Comparison of ENCODE assay signal across 1 cellular context in the genomic region with DNA sequence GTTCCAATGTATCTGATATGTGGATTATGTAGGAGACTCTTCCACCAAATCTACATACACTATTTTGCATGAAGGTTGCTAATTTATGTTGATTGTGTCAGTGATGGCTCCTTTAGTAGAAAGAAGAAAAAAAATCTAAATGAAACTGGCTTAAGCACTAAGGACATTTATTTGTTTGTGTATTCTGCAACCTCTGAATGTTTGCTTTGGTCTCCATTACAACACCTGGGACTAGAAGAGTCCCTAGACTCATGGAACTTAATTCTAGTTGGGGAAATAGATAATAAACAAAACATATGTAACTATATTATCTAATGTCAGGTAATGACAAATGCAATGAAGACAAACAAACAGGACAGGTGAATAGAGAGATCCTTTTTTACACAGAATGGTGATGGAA.
TF ChIP-seq lines count a peak whose summit lies in the region.

No MANE protein-coding gene starts in this region.

TF ChIP-seq in HEK293, 187 proteins besides CTCF, POLR2A, EP300 and RAD21 (continued from another document):
- TF ChIP-seq, protein P1, sequence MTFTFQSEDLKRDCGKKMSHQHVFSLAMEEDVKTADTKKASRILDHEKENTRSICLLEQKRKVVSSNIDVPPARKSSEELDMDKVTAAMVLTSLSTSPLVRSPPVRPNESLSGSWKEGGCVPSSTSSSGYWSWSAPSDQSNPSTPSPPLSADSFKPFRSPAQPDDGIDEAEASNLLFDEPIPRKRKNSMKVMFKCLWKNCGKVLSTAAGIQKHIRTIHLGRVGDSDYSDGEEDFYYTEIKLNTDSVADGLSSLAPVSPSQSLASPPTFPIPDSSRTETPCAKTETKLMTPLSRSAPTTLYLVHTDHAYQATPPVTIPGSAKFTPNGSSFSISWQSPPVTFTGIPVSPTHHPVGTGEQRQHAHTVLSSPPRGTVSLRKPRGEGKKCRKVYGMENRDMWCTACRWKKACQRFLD (tag by site-specific recombination; IDR thresholded peaks at IDR 0.05), result no peak
- TF ChIP-seq TRIM28 (IDR thresholded peaks at IDR 0.05; ENCODE audit: borderline replicate concordance, low read length) (no peak), ZFHX2 (tag by site-specific recombination; conservative IDR thresholded peaks at IDR 0.05) (no peak), ZNF791 (tag by site-specific recombination; IDR thresholded peaks at IDR 0.05) (no peak), GLI4 (tag by site-specific recombination; IDR thresholded peaks at IDR 0.05) (no peak), PRDM1 (tag by site-specific recombination; IDR thresholded peaks at IDR 0.05) (no peak), ZNF529 (tag by site-specific recombination; IDR thresholded peaks at IDR 0.05; ENCODE audit: insufficient replicate concordance) (no peak), ZNF621 (tag by site-specific recombination; IDR thresholded peaks at IDR 0.05) (no peak)
- TF ChIP-seq, protein P2, sequence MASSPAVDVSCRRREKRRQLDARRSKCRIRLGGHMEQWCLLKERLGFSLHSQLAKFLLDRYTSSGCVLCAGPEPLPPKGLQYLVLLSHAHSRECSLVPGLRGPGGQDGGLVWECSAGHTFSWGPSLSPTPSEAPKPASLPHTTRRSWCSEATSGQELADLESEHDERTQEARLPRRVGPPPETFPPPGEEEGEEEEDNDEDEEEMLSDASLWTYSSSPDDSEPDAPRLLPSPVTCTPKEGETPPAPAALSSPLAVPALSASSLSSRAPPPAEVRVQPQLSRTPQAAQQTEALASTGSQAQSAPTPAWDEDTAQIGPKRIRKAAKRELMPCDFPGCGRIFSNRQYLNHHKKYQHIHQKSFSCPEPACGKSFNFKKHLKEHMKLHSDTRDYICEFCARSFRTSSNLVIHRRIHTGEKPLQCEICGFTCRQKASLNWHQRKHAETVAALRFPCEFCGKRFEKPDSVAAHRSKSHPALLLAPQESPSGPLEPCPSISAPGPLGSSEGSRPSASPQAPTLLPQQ (tag by site-specific recombination; IDR thresholded peaks at IDR 0.05), result no peak
TF ChIP-seq in HEK293: peak in this region for 0.
